Comparison of ENCODE assay signal across 1 cellular context in genomic region chr3:50260027-50260941, GRCh38.
TF ChIP-seq lines count a peak whose summit lies in the region.

No MANE protein-coding gene starts in this region.

TF ChIP-seq in HepG2, 621 proteins besides CTCF, POLR2A, EP300 and RAD21 (continued from another document and continues in another):
- TF ChIP-seq NFAT5 (CRISPR knock-in tag; IDR thresholded peaks at IDR 0.05) (0 out of 2 replicates have a peak, but pooled peaks have one; percentile 51), ZNF224 (CRISPR knock-in tag; IDR thresholded peaks at IDR 0.05) (peak; percentile 90; the same call in 1 of the 2 replicates), ZNF7 (CRISPR knock-in tag; IDR thresholded peaks at IDR 0.05) (no peak), FOXM1 (CRISPR knock-in tag; IDR thresholded peaks at IDR 0.05) (0 out of 2 replicates have a peak, but pooled peaks have one; percentile 7), DNMT3B (CRISPR knock-in tag; conservative IDR thresholded peaks at IDR 0.05) (no peak; the same call in 1 of the 2 replicates), HNRNPK (IDR thresholded peaks at IDR 0.05; ENCODE audit: low read depth, low read length, poor library complexity, severe bottlenecking) (peak; percentile 83), PHF5A (CRISPR knock-in tag; IDR thresholded peaks at IDR 0.05; ENCODE audit: low read depth, unreplicated experiment) (peak; percentile 36), ZFY (CRISPR knock-in tag; IDR thresholded peaks at IDR 0.05) (peak; percentile 97), ZNF253 (CRISPR knock-in tag; IDR thresholded peaks at IDR 0.05; ENCODE audit: borderline replicate concordance) (no peak), HNRNPLL (IDR thresholded peaks at IDR 0.05; ENCODE audit: low read depth, low read length, poor library complexity, severe bottlenecking) (peak; percentile 59), ARHGAP35 (CRISPR knock-in tag; IDR thresholded peaks at IDR 0.05; ENCODE audit: borderline replicate concordance) (no peak), STAG1 (CRISPR knock-in tag; IDR thresholded peaks at IDR 0.05) (peak; percentile 96), ZNF746 (CRISPR knock-in tag; IDR thresholded peaks at IDR 0.05) (peak; percentile 99), ATF5 (CRISPR knock-in tag; IDR thresholded peaks at IDR 0.05; ENCODE audit: low read depth) (no peak), HNF4A (CRISPR knock-in tag; IDR thresholded peaks at IDR 0.05) (peak; percentile 72), HOXA3 (CRISPR knock-in tag; IDR thresholded peaks at IDR 0.05) (peak; percentile 83), NFRKB (IDR thresholded peaks at IDR 0.05) (no peak), ERF (CRISPR knock-in tag; IDR thresholded peaks at IDR 0.05) (0 out of 2 replicates have a peak, but pooled peaks have one; percentile 57), ZNF780A (CRISPR knock-in tag; IDR thresholded peaks at IDR 0.05) (peak; percentile 65; the same call in 1 of the 2 replicates), DZIP1 (CRISPR knock-in tag; IDR thresholded peaks at IDR 0.05) (peak; percentile 49; the same call in 1 of the 2 replicates), HMG20B (CRISPR knock-in tag; conservative IDR thresholded peaks at IDR 0.05) (peak; percentile 61; the same call in 1 of the 2 replicates), THAP11 (CRISPR knock-in tag; IDR thresholded peaks at IDR 0.05) (peak; percentile 76), ZKSCAN5 (CRISPR knock-in tag; IDR thresholded peaks at IDR 0.05) (no peak), ZBTB21 (CRISPR knock-in tag; IDR thresholded peaks at IDR 0.05) (peak; percentile 45; the same call in 1 of the 2 replicates), TERF1 (CRISPR knock-in tag; IDR thresholded peaks at IDR 0.05) (no peak), IKZF5 (CRISPR knock-in tag; IDR thresholded peaks at IDR 0.05) (peak; percentile 75; the same call in 1 of the 2 replicates), ZNF30 (CRISPR knock-in tag; IDR thresholded peaks at IDR 0.05) (no peak), NCOA1 (CRISPR knock-in tag; IDR thresholded peaks at IDR 0.05) (no peak), ZNF687 (CRISPR knock-in tag; IDR thresholded peaks at IDR 0.05) (peak; percentile 93), JDP2 (CRISPR knock-in tag; IDR thresholded peaks at IDR 0.05; ENCODE audit: borderline replicate concordance) (no peak; the same call in 1 of the 2 replicates), ZNF724P (CRISPR knock-in tag; IDR thresholded peaks at IDR 0.05; ENCODE audit: borderline replicate concordance) (peak; percentile 29; the same call in 1 of the 2 replicates), ZNF383 (CRISPR knock-in tag; IDR thresholded peaks at IDR 0.05; ENCODE audit: borderline replicate concordance) (no peak), ZBTB7B (CRISPR knock-in tag; IDR thresholded peaks at IDR 0.05) (peak; percentile 97), ZNF747 (CRISPR knock-in tag; IDR thresholded peaks at IDR 0.05; ENCODE audit: borderline replicate concordance) (peak; percentile 89; the same call in 1 of the 2 replicates), RBFOX2 (IDR thresholded peaks at IDR 0.05; ENCODE audit: low read depth, low read length) (peak; percentile 92), SIX4 (CRISPR knock-in tag; IDR thresholded peaks at IDR 0.05) (peak; percentile 60), HDAC6 (IDR thresholded peaks at IDR 0.05; ENCODE audit: low read depth, low read length) (no peak), ZNF468 (CRISPR knock-in tag; IDR thresholded peaks at IDR 0.05) (no peak)
- TF ChIP-seq, protein P1, sequence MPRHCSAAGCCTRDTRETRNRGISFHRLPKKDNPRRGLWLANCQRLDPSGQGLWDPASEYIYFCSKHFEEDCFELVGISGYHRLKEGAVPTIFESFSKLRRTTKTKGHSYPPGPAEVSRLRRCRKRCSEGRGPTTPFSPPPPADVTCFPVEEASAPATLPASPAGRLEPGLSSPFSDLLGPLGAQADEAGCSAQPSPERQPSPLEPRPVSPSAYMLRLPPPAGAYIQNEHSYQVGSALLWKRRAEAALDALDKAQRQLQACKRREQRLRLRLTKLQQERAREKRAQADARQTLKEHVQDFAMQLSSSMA (CRISPR knock-in tag; IDR thresholded peaks at IDR 0.05): 0 out of 2 replicates have a peak, but pooled peaks have one; percentile 73
- TF ChIP-seq, protein P2, sequence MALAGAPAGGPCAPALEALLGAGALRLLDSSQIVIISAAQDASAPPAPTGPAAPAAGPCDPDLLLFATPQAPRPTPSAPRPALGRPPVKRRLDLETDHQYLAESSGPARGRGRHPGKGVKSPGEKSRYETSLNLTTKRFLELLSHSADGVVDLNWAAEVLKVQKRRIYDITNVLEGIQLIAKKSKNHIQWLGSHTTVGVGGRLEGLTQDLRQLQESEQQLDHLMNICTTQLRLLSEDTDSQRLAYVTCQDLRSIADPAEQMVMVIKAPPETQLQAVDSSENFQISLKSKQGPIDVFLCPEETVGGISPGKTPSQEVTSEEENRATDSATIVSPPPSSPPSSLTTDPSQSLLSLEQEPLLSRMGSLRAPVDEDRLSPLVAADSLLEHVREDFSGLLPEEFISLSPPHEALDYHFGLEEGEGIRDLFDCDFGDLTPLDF (CRISPR knock-in tag; IDR thresholded peaks at IDR 0.05): peak; percentile 38
- TF ChIP-seq, protein P3, sequence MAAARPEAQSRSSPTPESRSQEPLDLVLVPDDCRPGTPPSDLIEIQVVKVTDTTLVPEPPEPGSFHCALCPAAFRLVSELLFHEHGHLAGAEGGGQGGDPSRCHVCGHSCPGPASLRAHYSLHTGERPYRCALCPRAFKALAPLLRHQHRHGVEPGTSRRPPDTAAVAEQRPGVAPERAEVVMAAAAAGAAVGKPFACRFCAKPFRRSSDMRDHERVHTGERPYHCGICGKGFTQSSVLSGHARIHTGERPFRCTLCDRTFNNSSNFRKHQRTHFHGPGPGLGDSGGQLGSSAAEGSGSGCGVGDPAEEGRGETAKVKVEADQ (CRISPR knock-in tag; IDR thresholded peaks at IDR 0.05; ENCODE audit: borderline replicate concordance): peak; percentile 49; the same call in 1 of the 2 replicates
- TF ChIP-seq, protein P4, sequence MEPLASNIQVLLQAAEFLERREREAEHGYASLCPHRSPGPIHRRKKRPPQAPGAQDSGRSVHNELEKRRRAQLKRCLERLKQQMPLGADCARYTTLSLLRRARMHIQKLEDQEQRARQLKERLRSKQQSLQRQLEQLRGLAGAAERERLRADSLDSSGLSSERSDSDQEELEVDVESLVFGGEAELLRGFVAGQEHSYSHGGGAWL (CRISPR knock-in tag; IDR thresholded peaks at IDR 0.05): peak; percentile 13; the same call in 1 of the 2 replicates
